In the genomic region with DNA sequence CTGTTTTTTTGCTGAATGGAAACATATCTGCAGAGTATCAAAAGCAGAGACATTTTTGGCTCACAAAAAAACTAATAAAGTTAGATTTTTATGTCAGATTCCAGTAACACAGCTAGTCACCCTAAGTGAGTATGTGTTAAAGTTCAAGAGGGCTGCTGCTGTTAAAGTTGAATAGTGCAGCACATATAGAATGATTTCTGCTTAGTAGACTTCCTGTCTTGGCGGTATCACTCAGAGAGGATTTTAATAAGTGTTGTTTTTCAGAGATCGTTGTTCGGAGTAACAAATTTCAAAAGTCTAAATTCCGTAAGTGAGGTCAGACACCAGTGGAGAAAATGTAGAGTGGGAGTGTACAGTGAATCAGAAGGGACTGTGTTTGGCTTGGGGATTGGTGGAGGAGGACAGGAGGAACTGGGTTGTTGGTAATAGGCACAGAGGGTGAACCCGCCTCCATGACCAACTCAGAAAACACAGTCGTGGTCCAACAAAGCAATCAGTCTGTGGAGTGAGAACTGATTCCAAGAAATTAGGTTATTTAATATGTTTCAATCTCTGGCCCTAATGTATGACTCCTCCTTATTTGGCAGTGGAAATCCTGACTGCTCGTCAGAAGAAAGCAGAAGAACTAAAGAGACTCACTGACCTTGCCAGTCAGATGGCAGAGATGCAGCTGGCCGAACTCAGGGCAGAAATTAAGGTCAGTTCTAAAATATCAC, we compare ENCODE assay signal across 8 cellular contexts. TPM values are rescaled to one million over a fixed set of nuclear protein-coding genes. Genes with fewer than 3 reads are reported as not detected.
DNase-seq lines count a peak whose midpoint lies in the region; ATAC-seq and TF ChIP-seq lines count a peak whose summit lies in the region.

No MANE protein-coding gene starts in this region.

- peak overlapping the region in 3 of 12 donors; percentile 0 to 9 (median 2) for H3K4me3 ChIP-seq in heart left ventricle
- no peak overlapping the region for H3K4me3 ChIP-seq in brain microvascular endothelial cell (ENCODE audit: low read depth, low read length)

- H3K36me3 Mint-ChIP-seq in activated CD8-positive, alpha-beta T cell treated with anti-CD3 and anti-CD28 coated beads, Interleukin-2, amount 10 ng/mL, durations not matched to agents 7 days and 5 days (ENCODE audit: low read depth) = peaks cover 42% of the 10 kb centered on the region

- H3K9me3 ChIP-seq in heart left ventricle = no peaks in the 10 kb centered on the region

- peaks cover 0 to 19% (median 1%) of the 10 kb centered on the region in 12 donors for H3K4me1 ChIP-seq in heart left ventricle

- no peak for TF ChIP-seq POLR2A in heart left ventricle (IDR thresholded peaks at IDR 0.05)

- WGBS in heart left ventricle, 4 donors = 71 to 83% (median 73%) methylated on average over 8 of the region's 8 CpGs

- DNase-seq in activated CD8-positive, alpha-beta T cell treated with anti-CD3 and anti-CD28 coated beads, Interleukin-2, amount 10 ng/mL, durations not matched to agents 7 days and 5 days = peak; percentile 44
- peak in 2 of 5 donors; percentile 21 to 49 for DNase-seq in heart left ventricle
- DNase-seq in stimulated activated CD4-positive, alpha-beta T cell treated with anti-CD3 and anti-CD28 coated beads, Interleukin-1b, Interleukin-23, amount 100 ng/mL, for 48 hours = peak; percentile 68
- no peak for DNase-seq in brain microvascular endothelial cell
- DNase-seq in NCI-H446 treated with DMSO at 0.1 percent for 48 hours (lab: John Stamatoyannopoulos, UW) = no peak
- no peak for DNase-seq in NCI-H774 (lab: John Stamatoyannopoulos, UW)
- no peak for DNase-seq in cerebellar cortex (ENCODE audit: low spot score)

- POLR2A ChIA-PET in activated CD8-positive, alpha-beta T cell treated with anti-CD3 and anti-CD28 coated beads, Interleukin-2, amount 10 ng/mL, durations not matched to agents 7 days and 5 days (lab: Charles Lee) = interaction anchor here (0.8 to 2.3 kb wide), 4 partner anchors 12 to 93 kb away, joined by 3 to 12 read pairs (median 3); a partner anchor contains a TSS

- no peaks in the 10 kb centered on the region for H3K27me3 ChIP-seq in heart left ventricle
- no peaks in the 10 kb centered on the region for H3K27me3 ChIP-seq in brain microvascular endothelial cell (replicated peaks)

- no peaks in the 10 kb centered on the region for H3K27me3 Mint-ChIP-seq in activated CD8-positive, alpha-beta T cell treated with anti-CD3 and anti-CD28 coated beads, Interleukin-2, amount 10 ng/mL, durations not matched to agents 7 days and 5 days (ENCODE audit: low read depth)

- H3K27ac ChIP-seq in heart left ventricle = peak overlapping the region in 8 of 12 donors; percentile 20 to 78 (median 39)
- H3K27ac ChIP-seq in brain microvascular endothelial cell = no peak overlapping the region

- TF ChIP-seq CTCF in heart left ventricle (IDR thresholded peaks at IDR 0.05) = no peak
- no peak for TF ChIP-seq CTCF in brain microvascular endothelial cell (IDR thresholded peaks at IDR 0.05; ENCODE audit: low read depth, low read length, missing control alignments)

- CTCF ChIA-PET in activated CD8-positive, alpha-beta T cell treated with anti-CD3 and anti-CD28 coated beads, Interleukin-2, amount 10 ng/mL, durations not matched to agents 7 days and 5 days (lab: Charles Lee) = interaction anchor here (1.0 to 4.8 kb wide), 7 partner anchors 11 to 487 kb away, joined by 3 to 22 read pairs (median 10); no protein-coding TSS in a partner anchor

- H3K27ac Mint-ChIP-seq in activated CD8-positive, alpha-beta T cell treated with anti-CD3 and anti-CD28 coated beads, Interleukin-2, amount 10 ng/mL, durations not matched to agents 7 days and 5 days = peak overlapping the region; percentile 84

- in situ Hi-C loops in brain microvascular endothelial cell (cut with HindIII; ENCODE audit: low pct_ligation_motif_present, low sequenced_read_pairs) = no loop called here

- peaks cover 45% of the 10 kb centered on the region for H3K4me1 Mint-ChIP-seq in activated CD8-positive, alpha-beta T cell treated with anti-CD3 and anti-CD28 coated beads, Interleukin-2, amount 10 ng/mL, durations not matched to agents 7 days and 5 days (ENCODE audit: low read depth)

- H3K36me3 ChIP-seq in heart left ventricle (peaks cover 0 to 93% (median 57%) of the 10 kb centered on the region in 9 donors), brain microvascular endothelial cell (replicated peaks) (peaks cover 59% of the 10 kb centered on the region)

- peak overlapping the region; percentile 52 for H3K4me3 Mint-ChIP-seq in activated CD8-positive, alpha-beta T cell treated with anti-CD3 and anti-CD28 coated beads, Interleukin-2, amount 10 ng/mL, durations not matched to agents 7 days and 5 days

- intact Hi-C loops in heart left ventricle (cut with DNase I) = no loop called here

- ATAC-seq in GM18498 (IDR thresholded peaks at IDR 0.05; ENCODE audit: unreplicated experiment) (peak; percentile 42), heart left ventricle (peak in 3 of 4 donors; percentile 72 to 92 (median 87))
- ATAC-seq in activated CD8-positive, alpha-beta T cell treated with anti-CD3 and anti-CD28 coated beads, Interleukin-2, amount 10 ng/mL, durations not matched to agents 7 days and 5 days = peak; percentile 79

- no peaks in the 10 kb centered on the region for H3K9me3 Mint-ChIP-seq in activated CD8-positive, alpha-beta T cell treated with anti-CD3 and anti-CD28 coated beads, Interleukin-2, amount 10 ng/mL, durations not matched to agents 7 days and 5 days (ENCODE audit: insufficient read depth)

RNA-seq across cellular contexts. Expression of a gene that starts 43.0 kb away (rescaled TPM):
- 10 to 100 TPM; 14.3 to 14.8 TPM for total RNA-seq in activated CD8-positive, alpha-beta T cell treated with anti-CD3 and anti-CD28 coated beads, Interleukin-2, amount 10 ng/mL, durations not matched to agents 7 days and 5 days
- 10 to 100 TPM in 7 of 9 donors, 1 to 10 TPM in 2; 8.8 to 16.0 (median 11.8) TPM for total RNA-seq in heart left ventricle
- polyA plus RNA-seq in heart left ventricle = 1 to 10 TPM; 3.6 to 9.1 TPM

RNA-seq across cellular contexts. Expression of a gene that starts 59.1 kb away (rescaled TPM):
- 10 to 100 TPM; 54.4 to 56.5 TPM for total RNA-seq in activated CD8-positive, alpha-beta T cell treated with anti-CD3 and anti-CD28 coated beads, Interleukin-2, amount 10 ng/mL, durations not matched to agents 7 days and 5 days
- total RNA-seq in heart left ventricle = 1 to 10 TPM in 7 of 9 donors, under 1 TPM in 2; 0.58 to 5.3 (median 2.0) TPM
- 1 to 10 TPM in 1 of 2 donors, under 1 TPM in 1; 0.27 to 1.8 TPM for polyA plus RNA-seq in heart left ventricle

Comparison
In these comparisons a context has a peak if more than half of its experiments do, and no peak if none do; other contexts are left out.
1. DNase-seq: peak in activated CD8-positive, alpha-beta T cell treated with anti-CD3 and anti-CD28 coated beads, Interleukin-2, amount 10 ng/mL, durations not matched to agents 7 days and 5 days (single experiment) and stimulated activated CD4-positive, alpha-beta T cell treated with anti-CD3 and anti-CD28 coated beads, Interleukin-1b, Interleukin-23, amount 100 ng/mL, for 48 hours (single experiment); none in brain microvascular endothelial cell (single experiment), NCI-H446 treated with DMSO at 0.1 percent for 48 hours (single experiment), NCI-H774 (single experiment) and cerebellar cortex (single experiment).
2. RNA of a gene that starts 59.1 kb away (total RNA-seq): 54.4 to 56.5 TPM in activated CD8-positive, alpha-beta T cell treated with anti-CD3 and anti-CD28 coated beads, Interleukin-2, amount 10 ng/mL, durations not matched to agents 7 days and 5 days; 0.58 to 5.3 TPM in heart left ventricle; every median in the first group is over 4 times any median in the second.
3. Peak in every context shown above with its lines, with median percentiles within 50 percentile points of each other: ATAC-seq.